15 cellular contexts compared by ENCODE assay signal in the genomic region with DNA sequence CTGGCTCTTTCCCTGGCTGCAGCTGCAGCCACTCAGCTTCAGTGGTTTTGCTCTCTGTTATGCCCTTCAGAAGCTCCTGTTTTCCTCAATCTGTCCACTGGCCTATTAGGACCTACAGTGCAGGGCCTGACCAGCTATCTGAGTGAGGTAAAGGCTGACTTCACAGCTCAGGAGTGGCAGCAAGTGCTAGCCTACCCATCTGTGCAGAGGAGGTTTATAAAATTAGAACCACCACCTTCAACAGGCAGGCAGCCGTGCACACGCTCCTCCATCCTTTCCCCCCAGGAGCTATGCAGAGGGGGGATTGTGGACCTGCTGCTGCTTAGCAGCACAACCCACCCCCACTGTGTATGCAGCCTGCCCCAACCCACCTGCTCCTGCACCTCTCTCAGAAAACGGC. TPM values are rescaled to one million over a fixed set of nuclear protein-coding genes. Genes with fewer than 3 reads are reported as not detected.
DNase-seq lines count a peak whose midpoint lies in the region; ATAC-seq lines count a peak whose summit lies in the region.
"Had no signal": no experiment of that assay in that cellular context is flagged by ENCODE, and none has a peak within 500 bp of the region (broad histone marks: within the 10 kb centered on the region; RNA-seq: fewer than 3 reads in every experiment).

No MANE protein-coding gene starts in this region.

- CTCF ChIA-PET in activated naive CD4-positive, alpha-beta T cell treated with anti-CD3 and anti-CD28 coated beads for 36 hours (lab: Charles Lee), result no interaction called here

- peak; percentile 58 to 87 for ATAC-seq in left cardiac atrium
- ATAC-seq in GM18909 (IDR thresholded peaks at IDR 0.05; ENCODE audit: poor library complexity, unreplicated experiment), result no peak
- ATAC-seq: upper lobe of right lung had no signal

- no peak overlapping the region for H3K4me3 Mint-ChIP-seq in activated naive CD4-positive, alpha-beta T cell treated with anti-CD3 and anti-CD28 coated beads for 36 hours

- peaks cover 56% of the 10 kb centered on the region for H3K4me1 Mint-ChIP-seq in activated naive CD4-positive, alpha-beta T cell treated with anti-CD3 and anti-CD28 coated beads for 36 hours (ENCODE audit: low read depth)

- intact Hi-C loops in activated naive CD4-positive, alpha-beta T cell treated with anti-CD3 and anti-CD28 coated beads for 36 hours (cut with micrococcal nuclease), result no loop called here
- intact Hi-C loops in left cardiac atrium (cut with DNase I), result no loop called here

- peak overlapping the region; percentile 73 for H3K27ac ChIP-seq in angular gyrus (ENCODE audit: low read depth, low read length)
- H3K27ac ChIP-seq: hepatocyte, upper lobe of right lung had no signal

- H3K27me3 Mint-ChIP-seq in activated naive CD4-positive, alpha-beta T cell treated with anti-CD3 and anti-CD28 coated beads for 36 hours (ENCODE audit: low read depth), result no peaks in the 10 kb centered on the region

- peak overlapping the region; percentile 65 for H3K27ac Mint-ChIP-seq in activated naive CD4-positive, alpha-beta T cell treated with anti-CD3 and anti-CD28 coated beads for 36 hours

- H3K9me3 Mint-ChIP-seq in activated naive CD4-positive, alpha-beta T cell treated with anti-CD3 and anti-CD28 coated beads for 36 hours, result no peaks in the 10 kb centered on the region

- DNase-seq in activated naive CD4-positive, alpha-beta T cell treated with anti-CD3 and anti-CD28 coated beads for 36 hours, result no peak
- DNase-seq in activated naive CD4-positive, alpha-beta T cell treated with anti-CD3 and anti-CD28 coated beads, Interleukin-2, amount 50 U/mL, for 16 hours, result no peak
- no peak for DNase-seq in left cardiac atrium
- DNase-seq in stromal cell of bone marrow (ENCODE audit: low read depth), result peak; percentile 9
- no peak for DNase-seq in NCI-H226
- DNase-seq in HuH-7 (ENCODE audit: low spot score), result no peak
- DNase-seq: activated gamma-delta T cell, MG63, NCI-H446, SHP77, upper lobe of right lung had no signal

- peaks cover 64% of the 10 kb centered on the region for H3K36me3 Mint-ChIP-seq in activated naive CD4-positive, alpha-beta T cell treated with anti-CD3 and anti-CD28 coated beads for 36 hours (ENCODE audit: low read depth)

RNA-seq across cellular contexts. Expression of gene ADAR, which starts 8.3 kb away (rescaled TPM):
- 100 to 1,000 TPM; 301 to 313 TPM for total RNA-seq in activated naive CD4-positive, alpha-beta T cell treated with anti-CD3 and anti-CD28 coated beads for 36 hours
- total RNA-seq in left cardiac atrium, result 10 to 100 TPM; 70.1 to 80.1 TPM

RNA-seq across cellular contexts. Expression of gene CHRNB2, which starts 32.1 kb away (rescaled TPM):
- not detected for total RNA-seq in activated naive CD4-positive, alpha-beta T cell treated with anti-CD3 and anti-CD28 coated beads for 36 hours
- total RNA-seq in left cardiac atrium, result under 1 TPM in 1 of 2 donors, not detected in 1; 0.05 TPM
- total RNA-seq: mesenteric fat pad, upper lobe of right lung had no signal

RNA-seq across cellular contexts. Expression of gene UBE2Q1, which starts 41.2 kb away (rescaled TPM):
- 10 to 100 TPM; 79.2 to 84.6 TPM for total RNA-seq in activated naive CD4-positive, alpha-beta T cell treated with anti-CD3 and anti-CD28 coated beads for 36 hours
- 10 to 100 TPM; 45.8 to 57.9 TPM for total RNA-seq in left cardiac atrium
